Comparison of ENCODE assay signal across 15 cellular contexts in genomic region chr2:45980161-45980852, GRCh38.
"Had no signal": no experiment of that assay in that cellular context is flagged by ENCODE, and none has a peak within 500 bp of the region (broad histone marks: within the 10 kb centered on the region; RNA-seq: fewer than 3 reads in every experiment).

No MANE protein-coding gene starts in this region.

- DNase-seq: activated CD4-positive, alpha-beta T cell treated with anti-CD3 and anti-CD28 coated beads, Interleukin-2, amount 50 U/mL, for 4 hours; activated CD4-positive, CD25-positive, alpha-beta regulatory T cell treated with anti-CD3 and anti-CD28 coated beads, Interleukin-2, amount 50 U/mL, for 72 hours; activated CD8-positive, alpha-beta memory T cell treated with anti-CD3 and anti-CD28 coated beads, Interleukin-2, amount 10 ng/mL, durations not matched to agents 7 days and 5 days; activated effector memory CD4-positive, alpha-beta T cell treated with anti-CD3 and anti-CD28 coated beads, Interleukin-2, amount 50 U/mL, for 16 hours; activated T-cell treated with anti-CD3 and anti-CD28 coated beads, Interleukin-2, amount 50 U/mL, for 4 hours; brain microvascular endothelial cell; dorsolateral prefrontal cortex; foreskin melanocyte; heart right ventricle; natural killer cell; right cardiac atrium; stimulated activated CD4-positive, alpha-beta T cell treated with anti-CD3 and anti-CD28 coated beads, Interleukin-1b, Interleukin-23, amount 100 ng/mL, for 48 hours; tibial artery had no signal

- H3K27ac ChIP-seq: brain microvascular endothelial cell, dorsolateral prefrontal cortex, heart right ventricle, tibial artery had no signal

- H3K4me3 ChIP-seq: dorsolateral prefrontal cortex, heart right ventricle, tibial artery had no signal

- ATAC-seq: activated CD8-positive, alpha-beta memory T cell treated with anti-CD3 and anti-CD28 coated beads, Interleukin-2, amount 10 ng/mL, durations not matched to agents 7 days and 5 days; activated T-cell treated with anti-CD3 and anti-CD28 coated beads, Interleukin-2, amount 50 U/mL, for 4 hours; heart right ventricle; left lobe of liver; natural killer cell; right cardiac atrium; stimulated activated memory B cell treated with anti-CD40 and anti-IgM and Interleukin-4, amounts not matched to agents 10 μg/mL and 1 μg/mL and 100 μg/mL, for 72 hours had no signal

- H3K27me3 ChIP-seq: brain microvascular endothelial cell, dorsolateral prefrontal cortex, heart right ventricle, tibial artery had no signal

- H3K9me3 ChIP-seq: heart right ventricle, tibial artery had no signal

- H3K4me1 ChIP-seq: tibial artery had no signal

- H3K36me3 ChIP-seq: brain microvascular endothelial cell had no signal
